1 cellular context compared by ENCODE assay signal in the genomic region with DNA sequence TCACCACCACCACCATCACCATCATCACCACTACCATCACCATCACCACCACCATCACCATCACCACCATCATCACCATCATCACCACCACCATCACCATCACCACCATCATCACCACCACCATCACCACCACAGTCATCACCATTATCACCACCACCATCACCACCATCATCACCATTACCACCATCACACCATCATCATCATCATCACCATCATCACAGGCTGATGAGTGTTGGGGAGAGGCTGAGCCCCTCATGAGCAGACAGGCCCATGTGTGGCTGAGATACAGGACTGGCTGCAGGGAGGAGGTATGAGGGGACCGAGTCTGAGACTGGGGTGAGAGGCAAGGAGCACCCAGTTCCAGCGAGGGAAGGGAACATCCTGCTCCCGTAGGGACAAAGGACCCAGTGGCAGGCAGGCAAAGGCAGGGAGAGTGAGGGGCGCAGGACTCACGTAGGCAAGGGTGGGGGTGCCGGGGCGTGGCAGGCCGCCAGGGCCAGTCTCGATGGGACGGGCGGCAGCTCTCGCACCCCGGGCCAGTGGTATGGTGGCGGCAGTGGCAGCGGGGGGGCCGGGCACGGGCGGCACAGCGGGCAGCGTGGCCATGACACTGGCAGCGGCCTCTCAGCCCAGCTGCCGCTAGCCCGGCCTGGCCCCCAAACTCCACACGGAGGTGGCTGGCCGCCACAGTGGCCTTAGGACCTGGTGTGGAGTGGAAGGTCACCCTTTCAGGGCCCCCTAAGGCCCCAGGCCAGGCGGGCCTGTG.
TF ChIP-seq lines count a peak whose summit lies in the region.

No MANE protein-coding gene starts in this region.

TF ChIP-seq in GM12878, 131 proteins besides CTCF, POLR2A, EP300 and RAD21:
- TF ChIP-seq, protein P1, sequence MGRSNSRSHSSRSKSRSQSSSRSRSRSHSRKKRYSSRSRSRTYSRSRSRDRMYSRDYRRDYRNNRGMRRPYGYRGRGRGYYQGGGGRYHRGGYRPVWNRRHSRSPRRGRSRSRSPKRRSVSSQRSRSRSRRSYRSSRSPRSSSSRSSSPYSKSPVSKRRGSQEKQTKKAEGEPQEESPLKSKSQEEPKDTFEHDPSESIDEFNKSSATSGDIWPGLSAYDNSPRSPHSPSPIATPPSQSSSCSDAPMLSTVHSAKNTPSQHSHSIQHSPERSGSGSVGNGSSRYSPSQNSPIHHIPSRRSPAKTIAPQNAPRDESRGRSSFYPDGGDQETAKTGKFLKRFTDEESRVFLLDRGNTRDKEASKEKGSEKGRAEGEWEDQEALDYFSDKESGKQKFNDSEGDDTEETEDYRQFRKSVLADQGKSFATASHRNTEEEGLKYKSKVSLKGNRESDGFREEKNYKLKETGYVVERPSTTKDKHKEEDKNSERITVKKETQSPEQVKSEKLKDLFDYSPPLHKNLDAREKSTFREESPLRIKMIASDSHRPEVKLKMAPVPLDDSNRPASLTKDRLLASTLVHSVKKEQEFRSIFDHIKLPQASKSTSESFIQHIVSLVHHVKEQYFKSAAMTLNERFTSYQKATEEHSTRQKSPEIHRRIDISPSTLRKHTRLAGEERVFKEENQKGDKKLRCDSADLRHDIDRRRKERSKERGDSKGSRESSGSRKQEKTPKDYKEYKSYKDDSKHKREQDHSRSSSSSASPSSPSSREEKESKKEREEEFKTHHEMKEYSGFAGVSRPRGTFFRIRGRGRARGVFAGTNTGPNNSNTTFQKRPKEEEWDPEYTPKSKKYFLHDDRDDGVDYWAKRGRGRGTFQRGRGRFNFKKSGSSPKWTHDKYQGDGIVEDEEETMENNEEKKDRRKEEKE (IDR thresholded peaks at IDR 0.05): no peak
- TF ChIP-seq ESRRA (IDR thresholded peaks at IDR 0.05; ENCODE audit: low read length): no peak
- TF ChIP-seq ZBED1 (IDR thresholded peaks at IDR 0.05; ENCODE audit: borderline replicate concordance): no peak
- no peak for TF ChIP-seq SUPT20H (IDR thresholded peaks at IDR 0.05; ENCODE audit: borderline replicate concordance, control insufficient read depth, low read depth, low read length)
- no peak for TF ChIP-seq NBN (IDR thresholded peaks at IDR 0.05)
- TF ChIP-seq POU2F2 (IDR thresholded peaks at IDR 0.05; ENCODE audit: borderline replicate concordance, low read depth, low read length): no peak
- no peak for TF ChIP-seq TCF12 (IDR thresholded peaks at IDR 0.05; ENCODE audit: low read depth, low read length)
- no peak for TF ChIP-seq CREB1 (IDR thresholded peaks at IDR 0.05; ENCODE audit: low read depth)
- TF ChIP-seq ZNF384 (IDR thresholded peaks at IDR 0.05; ENCODE audit: borderline replicate concordance, low read depth, low read length): no peak
- TF ChIP-seq PAX5 (IDR thresholded peaks at IDR 0.05; ENCODE audit: borderline replicate concordance, low read depth, low read length): no peak
- TF ChIP-seq IKZF1 (conservative IDR thresholded peaks at IDR 0.05): no peak
- no peak for TF ChIP-seq HCFC1 (IDR thresholded peaks at IDR 0.05; ENCODE audit: low read length)
- TF ChIP-seq, protein P2, sequence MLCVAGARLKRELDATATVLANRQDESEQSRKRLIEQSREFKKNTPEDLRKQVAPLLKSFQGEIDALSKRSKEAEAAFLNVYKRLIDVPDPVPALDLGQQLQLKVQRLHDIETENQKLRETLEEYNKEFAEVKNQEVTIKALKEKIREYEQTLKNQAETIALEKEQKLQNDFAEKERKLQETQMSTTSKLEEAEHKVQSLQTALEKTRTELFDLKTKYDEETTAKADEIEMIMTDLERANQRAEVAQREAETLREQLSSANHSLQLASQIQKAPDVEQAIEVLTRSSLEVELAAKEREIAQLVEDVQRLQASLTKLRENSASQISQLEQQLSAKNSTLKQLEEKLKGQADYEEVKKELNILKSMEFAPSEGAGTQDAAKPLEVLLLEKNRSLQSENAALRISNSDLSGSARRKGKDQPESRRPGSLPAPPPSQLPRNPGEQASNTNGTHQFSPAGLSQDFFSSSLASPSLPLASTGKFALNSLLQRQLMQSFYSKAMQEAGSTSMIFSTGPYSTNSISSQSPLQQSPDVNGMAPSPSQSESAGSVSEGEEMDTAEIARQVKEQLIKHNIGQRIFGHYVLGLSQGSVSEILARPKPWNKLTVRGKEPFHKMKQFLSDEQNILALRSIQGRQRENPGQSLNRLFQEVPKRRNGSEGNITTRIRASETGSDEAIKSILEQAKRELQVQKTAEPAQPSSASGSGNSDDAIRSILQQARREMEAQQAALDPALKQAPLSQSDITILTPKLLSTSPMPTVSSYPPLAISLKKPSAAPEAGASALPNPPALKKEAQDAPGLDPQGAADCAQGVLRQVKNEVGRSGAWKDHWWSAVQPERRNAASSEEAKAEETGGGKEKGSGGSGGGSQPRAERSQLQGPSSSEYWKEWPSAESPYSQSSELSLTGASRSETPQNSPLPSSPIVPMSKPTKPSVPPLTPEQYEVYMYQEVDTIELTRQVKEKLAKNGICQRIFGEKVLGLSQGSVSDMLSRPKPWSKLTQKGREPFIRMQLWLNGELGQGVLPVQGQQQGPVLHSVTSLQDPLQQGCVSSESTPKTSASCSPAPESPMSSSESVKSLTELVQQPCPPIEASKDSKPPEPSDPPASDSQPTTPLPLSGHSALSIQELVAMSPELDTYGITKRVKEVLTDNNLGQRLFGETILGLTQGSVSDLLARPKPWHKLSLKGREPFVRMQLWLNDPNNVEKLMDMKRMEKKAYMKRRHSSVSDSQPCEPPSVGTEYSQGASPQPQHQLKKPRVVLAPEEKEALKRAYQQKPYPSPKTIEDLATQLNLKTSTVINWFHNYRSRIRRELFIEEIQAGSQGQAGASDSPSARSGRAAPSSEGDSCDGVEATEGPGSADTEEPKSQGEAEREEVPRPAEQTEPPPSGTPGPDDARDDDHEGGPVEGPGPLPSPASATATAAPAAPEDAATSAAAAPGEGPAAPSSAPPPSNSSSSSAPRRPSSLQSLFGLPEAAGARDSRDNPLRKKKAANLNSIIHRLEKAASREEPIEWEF (IDR thresholded peaks at IDR 0.05; ENCODE audit: insufficient replicate concordance, low read depth, low read length): no peak
- TF ChIP-seq, protein P3, sequence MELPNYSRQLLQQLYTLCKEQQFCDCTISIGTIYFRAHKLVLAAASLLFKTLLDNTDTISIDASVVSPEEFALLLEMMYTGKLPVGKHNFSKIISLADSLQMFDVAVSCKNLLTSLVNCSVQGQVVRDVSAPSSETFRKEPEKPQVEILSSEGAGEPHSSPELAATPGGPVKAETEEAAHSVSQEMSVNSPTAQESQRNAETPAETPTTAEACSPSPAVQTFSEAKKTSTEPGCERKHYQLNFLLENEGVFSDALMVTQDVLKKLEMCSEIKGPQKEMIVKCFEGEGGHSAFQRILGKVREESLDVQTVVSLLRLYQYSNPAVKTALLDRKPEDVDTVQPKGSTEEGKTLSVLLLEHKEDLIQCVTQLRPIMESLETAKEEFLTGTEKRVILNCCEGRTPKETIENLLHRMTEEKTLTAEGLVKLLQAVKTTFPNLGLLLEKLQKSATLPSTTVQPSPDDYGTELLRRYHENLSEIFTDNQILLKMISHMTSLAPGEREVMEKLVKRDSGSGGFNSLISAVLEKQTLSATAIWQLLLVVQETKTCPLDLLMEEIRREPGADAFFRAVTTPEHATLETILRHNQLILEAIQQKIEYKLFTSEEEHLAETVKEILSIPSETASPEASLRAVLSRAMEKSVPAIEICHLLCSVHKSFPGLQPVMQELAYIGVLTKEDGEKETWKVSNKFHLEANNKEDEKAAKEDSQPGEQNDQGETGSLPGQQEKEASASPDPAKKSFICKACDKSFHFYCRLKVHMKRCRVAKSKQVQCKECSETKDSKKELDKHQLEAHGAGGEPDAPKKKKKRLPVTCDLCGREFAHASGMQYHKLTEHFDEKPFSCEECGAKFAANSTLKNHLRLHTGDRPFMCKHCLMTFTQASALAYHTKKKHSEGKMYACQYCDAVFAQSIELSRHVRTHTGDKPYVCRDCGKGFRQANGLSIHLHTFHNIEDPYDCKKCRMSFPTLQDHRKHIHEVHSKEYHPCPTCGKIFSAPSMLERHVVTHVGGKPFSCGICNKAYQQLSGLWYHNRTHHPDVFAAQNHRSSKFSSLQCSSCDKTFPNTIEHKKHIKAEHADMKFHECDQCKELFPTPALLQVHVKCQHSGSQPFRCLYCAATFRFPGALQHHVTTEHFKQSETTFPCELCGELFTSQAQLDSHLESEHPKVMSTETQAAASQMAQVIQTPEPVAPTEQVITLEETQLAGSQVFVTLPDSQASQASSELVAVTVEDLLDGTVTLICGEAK (IDR thresholded peaks at IDR 0.05; ENCODE audit: borderline replicate concordance): no peak
- TF ChIP-seq, protein P4, sequence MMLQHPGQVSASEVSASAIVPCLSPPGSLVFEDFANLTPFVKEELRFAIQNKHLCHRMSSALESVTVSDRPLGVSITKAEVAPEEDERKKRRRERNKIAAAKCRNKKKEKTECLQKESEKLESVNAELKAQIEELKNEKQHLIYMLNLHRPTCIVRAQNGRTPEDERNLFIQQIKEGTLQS (IDR thresholded peaks at IDR 0.05; ENCODE audit: borderline replicate concordance, extremely low read depth, low read depth, low read length): no peak
